Comparison of ENCODE assay signal across 8 cellular contexts in the genomic region with DNA sequence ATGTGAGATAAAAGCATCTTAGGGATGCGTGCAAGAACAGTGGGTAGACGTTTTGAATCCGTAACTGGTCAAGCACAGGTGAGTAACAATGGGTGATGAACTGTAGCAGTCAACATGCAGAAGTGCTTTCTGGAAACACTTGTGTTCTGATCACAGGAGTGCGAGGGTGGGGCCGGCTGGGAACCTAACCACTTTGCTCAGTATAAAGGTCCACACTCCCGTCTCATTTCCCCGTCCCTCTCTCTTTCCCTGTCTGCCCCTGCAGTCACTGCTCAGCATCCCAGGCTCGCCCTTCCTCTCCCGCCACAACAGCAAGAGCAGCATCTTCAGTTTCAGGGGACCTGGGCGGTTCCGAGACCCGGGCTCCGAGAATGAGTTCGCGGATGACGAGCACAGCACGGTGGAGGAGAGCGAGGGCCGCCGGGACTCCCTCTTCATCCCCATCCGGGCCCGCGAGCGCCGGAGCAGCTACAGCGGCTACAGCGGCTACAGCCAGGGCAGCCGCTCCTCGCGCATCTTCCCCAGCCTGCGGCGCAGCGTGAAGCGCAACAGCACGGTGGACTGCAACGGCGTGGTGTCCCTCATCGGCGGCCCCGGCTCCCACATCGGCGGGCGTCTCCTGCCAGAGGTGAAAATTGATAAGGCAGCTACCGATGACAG.
DNase-seq lines count a peak whose midpoint lies in the region; ATAC-seq, FAIRE-seq and TF ChIP-seq lines count a peak whose summit lies in the region.

No MANE protein-coding gene starts in this region.

- in situ Hi-C loops in astrocyte of the cerebellum (cut with HindIII; ENCODE audit: low sequenced_read_pairs), result no loop called here

- no peak overlapping the region for H3K27ac Mint-ChIP-seq in T-helper 2 cell treated with Interferon-gamma antibody and Interleukin-4, amounts not matched to agents 5 μg/mL and 100 μg/mL, for 36 hours

- no peak for ATAC-seq in HG03095 (IDR thresholded peaks at IDR 0.05; ENCODE audit: unreplicated experiment)

- DNase-seq in T-helper 2 cell treated with Interferon-gamma antibody and Interleukin-4, amounts not matched to agents 5 μg/mL and 100 μg/mL, for 36 hours (ENCODE audit: low spot score), result peak; percentile 16
- DNase-seq in astrocyte of the cerebellum (ENCODE audit: low read depth) (no peak), kidney (peak; percentile 83), NCI-H2029 (lab: John Stamatoyannopoulos, UW) (no peak), NCI-H774 (lab: John Stamatoyannopoulos, UW) (no peak), NCI-H1092 treated with DMSO at 0.1 percent for 48 hours (lab: John Stamatoyannopoulos, UW) (no peak)
- DNase-seq in stimulated activated CD8-positive, alpha-beta memory T cell treated with anti-CD3 and anti-CD28 coated beads, Interleukin-12 subunit alpha, Interleukin-12 subunit beta, amount 100 ng/mL, for 24 hours (ENCODE audit: extremely low read depth), result peak; percentile 9

- no peak overlapping the region for H3K27ac ChIP-seq in kidney (ENCODE audit: low read depth in 2 of 2, low read length in 2 of 2)

- H3K9me3 Mint-ChIP-seq in T-helper 2 cell treated with Interferon-gamma antibody and Interleukin-4, amounts not matched to agents 5 μg/mL and 100 μg/mL, for 36 hours, result no peaks in the 10 kb centered on the region

- H3K27me3 Mint-ChIP-seq in T-helper 2 cell treated with Interferon-gamma antibody and Interleukin-4, amounts not matched to agents 5 μg/mL and 100 μg/mL, for 36 hours (ENCODE audit: low read depth), result peaks cover 35% of the 10 kb centered on the region

- peak; percentile 23 for TF ChIP-seq CTCF in astrocyte of the cerebellum (IDR thresholded peaks at IDR 0.05; ENCODE audit: low read depth, low read length, missing control alignments)
- TF ChIP-seq CTCF in kidney (IDR thresholded peaks at IDR 0.05; ENCODE audit: borderline replicate concordance, extremely low read depth, insufficient read depth), result no peak

- peak overlapping the region; percentile 22 for H3K4me3 ChIP-seq in astrocyte of the cerebellum (ENCODE audit: low read depth, low read length)
- no peak overlapping the region for H3K4me3 ChIP-seq in kidney (ENCODE audit: low read length in 2 of 2)

- no peaks in the 10 kb centered on the region for H3K36me3 ChIP-seq in kidney (ENCODE audit: control insufficient read depth in 1 of 2, insufficient read depth in 2 of 2, low read length in 2 of 2)

- H3K36me3 Mint-ChIP-seq in T-helper 2 cell treated with Interferon-gamma antibody and Interleukin-4, amounts not matched to agents 5 μg/mL and 100 μg/mL, for 36 hours (ENCODE audit: low read depth), result no peaks in the 10 kb centered on the region

- FAIRE-seq in kidney (lab: Jason Lieb, UNC), result no peak

- H3K4me1 Mint-ChIP-seq in T-helper 2 cell treated with Interferon-gamma antibody and Interleukin-4, amounts not matched to agents 5 μg/mL and 100 μg/mL, for 36 hours (ENCODE audit: low read depth), result peaks cover 4% of the 10 kb centered on the region

- H3K4me3 Mint-ChIP-seq in T-helper 2 cell treated with Interferon-gamma antibody and Interleukin-4, amounts not matched to agents 5 μg/mL and 100 μg/mL, for 36 hours, result peak overlapping the region; percentile 24

- intact Hi-C loops in kidney (cut with DNase I), result no loop called here

- no peak overlapping the region for H3K9ac ChIP-seq in kidney (ENCODE audit: low read length in 2 of 2)

- no peaks in the 10 kb centered on the region for H3K4me1 ChIP-seq in kidney (ENCODE audit: control insufficient read depth in 1 of 2, insufficient read depth in 1 of 2, low read depth in 1 of 2, low read length in 2 of 2)

- no peaks in the 10 kb centered on the region for H3K9me3 ChIP-seq in kidney (ENCODE audit: control insufficient read depth in 1 of 2, low read length in 2 of 2)

Comparison
In these comparisons a context has a peak if more than half of its experiments do, and no peak if none do; other contexts are left out.
1. DNase-seq: peak in T-helper 2 cell treated with Interferon-gamma antibody and Interleukin-4, amounts not matched to agents 5 μg/mL and 100 μg/mL, for 36 hours (single experiment), kidney (single experiment) and stimulated activated CD8-positive, alpha-beta memory T cell treated with anti-CD3 and anti-CD28 coated beads, Interleukin-12 subunit alpha, Interleukin-12 subunit beta, amount 100 ng/mL, for 24 hours (single experiment); none in astrocyte of the cerebellum (single experiment), NCI-H2029 (single experiment), NCI-H774 (single experiment) and NCI-H1092 treated with DMSO at 0.1 percent for 48 hours (single experiment).